22 cellular contexts compared by ENCODE assay signal in the genomic region with DNA sequence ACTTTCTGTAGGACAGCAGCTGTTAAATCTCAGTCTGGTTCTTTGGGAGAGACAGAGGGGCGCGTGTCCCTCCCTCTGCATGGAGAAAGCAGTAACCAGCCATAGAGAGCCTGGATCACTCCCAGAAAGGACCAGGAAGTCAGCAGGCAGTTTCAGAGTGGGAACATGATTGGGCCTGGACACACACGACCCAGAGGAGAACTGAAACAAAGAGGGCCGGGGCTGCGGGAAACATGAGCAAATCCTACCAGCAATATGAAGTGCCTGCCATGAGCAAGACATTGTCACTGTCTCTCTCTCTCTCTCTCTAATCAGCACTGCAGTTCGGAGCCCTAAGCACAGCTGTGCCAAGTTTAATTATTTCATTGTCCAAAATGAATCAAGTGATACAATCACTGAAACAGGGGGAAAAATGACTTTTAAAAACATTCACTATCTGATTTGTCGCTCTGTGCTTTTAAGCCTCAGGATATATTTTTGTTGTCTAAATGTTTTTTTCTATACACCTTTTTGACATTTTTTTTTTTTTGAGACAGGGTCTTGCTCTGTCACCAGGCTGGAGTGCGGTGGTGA. TPM values are rescaled to one million over a fixed set of nuclear protein-coding genes. Genes with fewer than 3 reads are reported as not detected.
A peak's percentile ranks its signal among the peaks of the same experiment; 100 is the strongest.
DNase-seq lines count a peak whose midpoint lies in the region; ATAC-seq and TF ChIP-seq lines count a peak whose summit lies in the region.
"Had no signal": no experiment of that assay in that cellular context is flagged by ENCODE, and none has a peak within 500 bp of the region (broad histone marks: within the 10 kb centered on the region; RNA-seq: fewer than 3 reads in every experiment).

No MANE protein-coding gene starts in this region.

- no peaks in the 10 kb centered on the region for H3K9me3 ChIP-seq in right atrium auricular region
- H3K9me3 ChIP-seq: prostate gland had no signal

- no peak overlapping the region for H3K4me3 Mint-ChIP-seq in dendritic cell treated with granulocyte-macrophage colony-stimulating factor and Interleukin-4, amounts not matched to agents 40 ng/mL and 50 ng/mL, for 4 days
- no peak overlapping the region for H3K4me3 Mint-ChIP-seq in activated T-helper 2 cell treated with anti-CD3 and anti-CD28 coated beads, Interferon-gamma antibody, Interleukin-2, Interleukin-4, amounts not matched to agents 10 μg/mL and 5 μg/mL and 100 μg/mL, durations not matched to agents 14 hours and 24 hours and 36 hours (ENCODE audit: low read depth)
- H3K4me3 Mint-ChIP-seq in endothelial cell (ENCODE audit: unreplicated experiment) = no peak overlapping the region
- H3K4me3 Mint-ChIP-seq: CD4-positive, alpha-beta T cell; natural killer cell treated with Interleukin-12 subunit alpha and Interleukin-12 subunit beta and Interleukin-15 and Interleukin-18, amount 100 ng/mL, for 72 hours; T-cell had no signal

- H3K4me3 ChIP-seq in right atrium auricular region = no peak overlapping the region
- H3K4me3 ChIP-seq: prostate gland had no signal

- peak overlapping the region; percentile 80 for H3K27ac Mint-ChIP-seq in dendritic cell treated with granulocyte-macrophage colony-stimulating factor and Interleukin-4, amounts not matched to agents 40 ng/mL and 50 ng/mL, for 4 days
- no peak overlapping the region for H3K27ac Mint-ChIP-seq in activated T-helper 2 cell treated with anti-CD3 and anti-CD28 coated beads, Interferon-gamma antibody, Interleukin-2, Interleukin-4, amounts not matched to agents 10 μg/mL and 5 μg/mL and 100 μg/mL, durations not matched to agents 14 hours and 24 hours and 36 hours
- no peak overlapping the region for H3K27ac Mint-ChIP-seq in endothelial cell (ENCODE audit: unreplicated experiment)
- H3K27ac Mint-ChIP-seq: CD4-positive, alpha-beta T cell; natural killer cell treated with Interleukin-12 subunit alpha and Interleukin-12 subunit beta and Interleukin-15 and Interleukin-18, amount 100 ng/mL, for 72 hours; T-cell had no signal

- H3K27me3 ChIP-seq in right atrium auricular region = no peaks in the 10 kb centered on the region

- ATAC-seq in Right ventricle myocardium inferior = peak; percentile 38
- ATAC-seq in sciatic nerve = peak; percentile 42
- ATAC-seq: natural killer cell treated with Interleukin-12 subunit alpha and Interleukin-12 subunit beta and Interleukin-15 and Interleukin-18, amount 100 ng/mL, for 72 hours; T-cell had no signal

- H3K9me3 Mint-ChIP-seq in dendritic cell treated with granulocyte-macrophage colony-stimulating factor and Interleukin-4, amounts not matched to agents 40 ng/mL and 50 ng/mL, for 4 days = no peaks in the 10 kb centered on the region
- H3K9me3 Mint-ChIP-seq in activated T-helper 2 cell treated with anti-CD3 and anti-CD28 coated beads, Interferon-gamma antibody, Interleukin-2, Interleukin-4, amounts not matched to agents 10 μg/mL and 5 μg/mL and 100 μg/mL, durations not matched to agents 14 hours and 24 hours and 36 hours = no peaks in the 10 kb centered on the region
- no peaks in the 10 kb centered on the region for H3K9me3 Mint-ChIP-seq in endothelial cell (ENCODE audit: unreplicated experiment)
- H3K9me3 Mint-ChIP-seq: CD4-positive, alpha-beta T cell; natural killer cell treated with Interleukin-12 subunit alpha and Interleukin-12 subunit beta and Interleukin-15 and Interleukin-18, amount 100 ng/mL, for 72 hours; T-cell had no signal

- H3K36me3 Mint-ChIP-seq in dendritic cell treated with granulocyte-macrophage colony-stimulating factor and Interleukin-4, amounts not matched to agents 40 ng/mL and 50 ng/mL, for 4 days (ENCODE audit: low read depth) = no peaks in the 10 kb centered on the region
- no peaks in the 10 kb centered on the region for H3K36me3 Mint-ChIP-seq in activated T-helper 2 cell treated with anti-CD3 and anti-CD28 coated beads, Interferon-gamma antibody, Interleukin-2, Interleukin-4, amounts not matched to agents 10 μg/mL and 5 μg/mL and 100 μg/mL, durations not matched to agents 14 hours and 24 hours and 36 hours (ENCODE audit: low read depth)
- no peaks in the 10 kb centered on the region for H3K36me3 Mint-ChIP-seq in endothelial cell (ENCODE audit: low read depth, unreplicated experiment)
- H3K36me3 Mint-ChIP-seq: natural killer cell treated with Interleukin-12 subunit alpha and Interleukin-12 subunit beta and Interleukin-15 and Interleukin-18, amount 100 ng/mL, for 72 hours; T-cell had no signal

- peaks cover 2% of the 10 kb centered on the region for H3K27me3 Mint-ChIP-seq in dendritic cell treated with granulocyte-macrophage colony-stimulating factor and Interleukin-4, amounts not matched to agents 40 ng/mL and 50 ng/mL, for 4 days
- H3K27me3 Mint-ChIP-seq in activated T-helper 2 cell treated with anti-CD3 and anti-CD28 coated beads, Interferon-gamma antibody, Interleukin-2, Interleukin-4, amounts not matched to agents 10 μg/mL and 5 μg/mL and 100 μg/mL, durations not matched to agents 14 hours and 24 hours and 36 hours (ENCODE audit: low read depth) = peaks cover 25% of the 10 kb centered on the region
- H3K27me3 Mint-ChIP-seq in endothelial cell (ENCODE audit: unreplicated experiment) = peaks cover 3% of the 10 kb centered on the region

- no peaks in the 10 kb centered on the region for H3K36me3 ChIP-seq in right atrium auricular region
- H3K36me3 ChIP-seq: prostate gland had no signal

- no peak overlapping the region for H3K27ac ChIP-seq in right atrium auricular region
- H3K27ac ChIP-seq: prostate gland had no signal

- no peak for TF ChIP-seq CTCF in right atrium auricular region (IDR thresholded peaks at IDR 0.05)
- TF ChIP-seq CTCF in endothelial cell (IDR thresholded peaks at IDR 0.05; ENCODE audit: unreplicated experiment) = no peak

- peaks cover 22% of the 10 kb centered on the region for H3K4me1 Mint-ChIP-seq in dendritic cell treated with granulocyte-macrophage colony-stimulating factor and Interleukin-4, amounts not matched to agents 40 ng/mL and 50 ng/mL, for 4 days (ENCODE audit: low read depth)
- H3K4me1 Mint-ChIP-seq in activated T-helper 2 cell treated with anti-CD3 and anti-CD28 coated beads, Interferon-gamma antibody, Interleukin-2, Interleukin-4, amounts not matched to agents 10 μg/mL and 5 μg/mL and 100 μg/mL, durations not matched to agents 14 hours and 24 hours and 36 hours (ENCODE audit: low read depth) = no peaks in the 10 kb centered on the region
- peaks cover 3% of the 10 kb centered on the region for H3K4me1 Mint-ChIP-seq in endothelial cell (ENCODE audit: unreplicated experiment)
- H3K4me1 Mint-ChIP-seq: T-cell had no signal

- intact Hi-C loops in Right ventricle myocardium inferior (cut with DNase I) (no loop called here), sciatic nerve (cut with DNase I) (no loop called here)
- intact Hi-C loops in dendritic cell treated with granulocyte-macrophage colony-stimulating factor and Interleukin-4, amounts not matched to agents 40 ng/mL and 50 ng/mL, for 4 days (cut with micrococcal nuclease) = no loop called here
- intact Hi-C loops in activated T-helper 2 cell treated with anti-CD3 and anti-CD28 coated beads, Interferon-gamma antibody, Interleukin-2, Interleukin-4, amounts not matched to agents 10 μg/mL and 5 μg/mL and 100 μg/mL, durations not matched to agents 14 hours and 24 hours and 36 hours (cut with micrococcal nuclease) = no loop called here

- peaks cover 0 to 3% of the 10 kb centered on the region in 2 donors for H3K4me1 ChIP-seq in right atrium auricular region
- H3K4me1 ChIP-seq: prostate gland had no signal

- DNase-seq in Right ventricle myocardium inferior (ENCODE audit: missing footprints) (no peak), right atrium auricular region (ENCODE audit: low spot score) (no peak), iPS-NIHi11 (ENCODE audit: low spot score) (peak; percentile 26), sciatic nerve (ENCODE audit: low spot score) (no peak), endothelial cell (ENCODE audit: low spot score) (no peak)
- no peak for DNase-seq in activated T-helper 2 cell treated with anti-CD3 and anti-CD28 coated beads, Interferon-gamma antibody, Interleukin-2, Interleukin-4, amounts not matched to agents 10 μg/mL and 5 μg/mL and 100 μg/mL, durations not matched to agents 14 hours and 24 hours and 36 hours (ENCODE audit: low spot score)
- no peak for DNase-seq in central memory CD4-positive, alpha-beta T cell
- DNase-seq: activated CD4-positive, alpha-beta T cell treated with anti-CD3 and anti-CD28 coated beads, Interleukin-2, amount 50 U/mL, for 4 hours; activated T-cell treated with anti-CD3 and anti-CD28 coated beads for 4 hours; CD4-positive, alpha-beta T cell; DMS79 treated with DMSO at 0.1 percent for 48 hours; effector CD8-positive, alpha-beta T cell; KBM-7; mammary epithelial cell; NCI-H1092; NCI-H2081; T-cell had no signal

RNA-seq across cellular contexts. Expression of gene MUC13, which starts 17.6 kb away (rescaled TPM):
- not detected for total RNA-seq in Right ventricle myocardium inferior
- total RNA-seq in right atrium auricular region = not detected
- total RNA-seq in sciatic nerve = not detected
- total RNA-seq in activated T-helper 2 cell treated with anti-CD3 and anti-CD28 coated beads, Interferon-gamma antibody, Interleukin-2, Interleukin-4, amounts not matched to agents 10 μg/mL and 5 μg/mL and 100 μg/mL, durations not matched to agents 14 hours and 24 hours and 36 hours = not detected in 2 replicates
- total RNA-seq in endothelial cell (ENCODE audit: unreplicated experiment) = not detected
- total RNA-seq: mammary epithelial cell, RPMI7951, temporal lobe had no signal

RNA-seq across cellular contexts. Expression of gene ITGB5, which starts 29.8 kb away (rescaled TPM):
- total RNA-seq in Right ventricle myocardium inferior (109 TPM), right atrium auricular region (100 to 1,000 TPM in 1 of 2 donors, 10 to 100 TPM in 1; 84.0 to 182 TPM), sciatic nerve (138 TPM), endothelial cell (ENCODE audit: unreplicated experiment) (55.2 TPM)
- total RNA-seq in activated T-helper 2 cell treated with anti-CD3 and anti-CD28 coated beads, Interferon-gamma antibody, Interleukin-2, Interleukin-4, amounts not matched to agents 10 μg/mL and 5 μg/mL and 100 μg/mL, durations not matched to agents 14 hours and 24 hours and 36 hours = 3.3 and 4.3 TPM in 2 replicates

Comparison
In these comparisons a context has a peak if more than half of its experiments do, and no peak if none do; other contexts are left out.
1. RNA of gene ITGB5, which starts 29.8 kb away (total RNA-seq): 84.0 to 182 TPM in right atrium auricular region, 138 TPM in sciatic nerve (single experiment), 109 TPM in Right ventricle myocardium inferior (single experiment) and 55.2 TPM in endothelial cell (single experiment); 3.3 to 4.3 TPM in activated T-helper 2 cell treated with anti-CD3 and anti-CD28 coated beads, Interferon-gamma antibody, Interleukin-2, Interleukin-4, amounts not matched to agents 10 μg/mL and 5 μg/mL and 100 μg/mL, durations not matched to agents 14 hours and 24 hours and 36 hours; every median in the first group is over 10 times any median in the second.